18 cellular contexts compared by ENCODE assay signal in genomic region chr12:88643685-88644084, GRCh38.
"Had no signal": no experiment of that assay in that cellular context is flagged by ENCODE, and none has a peak within 500 bp of the region (broad histone marks: within the 10 kb centered on the region; RNA-seq: fewer than 3 reads in every experiment).

No MANE protein-coding gene starts in this region.

- DNase-seq: activated CD4-positive, alpha-beta T cell treated with anti-CD3 and anti-CD28 coated beads for 4 hours; activated CD8-positive, alpha-beta memory T cell treated with anti-CD3 and anti-CD28 coated beads, Interleukin-2, amount 50 U/mL, for 4 hours; activated CD8-positive, alpha-beta T cell treated with anti-CD3 and anti-CD28 coated beads, Interleukin-2, amount 10 ng/mL, durations not matched to agents 7 days and 5 days; activated effector memory CD4-positive, alpha-beta T cell treated with anti-CD3 and anti-CD28 coated beads, Interleukin-2, amount 50 U/mL, for 16 hours; activated T-cell treated with anti-CD3 and anti-CD28 coated beads, Interleukin-2, amount 50 U/mL, for 48 hours; amniotic stem cell; dorsolateral prefrontal cortex; erythroblast; heart left ventricle; immature natural killer cell; left cardiac atrium; naive B cell; sigmoid colon; stimulated activated CD4-positive, alpha-beta T cell treated with anti-CD3 and anti-CD28 coated beads, Interleukin-2, amount 100 ng/mL, for 24 hours had no signal

- H3K27ac ChIP-seq: dorsolateral prefrontal cortex, heart left ventricle, neural progenitor cell, sigmoid colon had no signal

- H3K36me3 Mint-ChIP-seq: activated naive CD4-positive, alpha-beta T cell treated with anti-CD3 and anti-CD28 coated beads, Interleukin-2, amount 50 U/mL, for 24 hours; immature natural killer cell; naive B cell; neural progenitor cell; stimulated activated effector memory CD8-positive, alpha-beta T cell treated with anti-CD3 and anti-CD28 coated beads, Interleukin-12 subunit alpha, Interleukin-12 subunit beta, amount 100 ng/mL, for 72 hours had no signal

- H3K9me3 Mint-ChIP-seq: activated naive CD4-positive, alpha-beta T cell treated with anti-CD3 and anti-CD28 coated beads, Interleukin-2, amount 50 U/mL, for 24 hours; neural progenitor cell; stimulated activated effector memory CD8-positive, alpha-beta T cell treated with anti-CD3 and anti-CD28 coated beads, Interleukin-12 subunit alpha, Interleukin-12 subunit beta, amount 100 ng/mL, for 72 hours had no signal

- H3K27ac Mint-ChIP-seq: activated CD8-positive, alpha-beta T cell treated with anti-CD3 and anti-CD28 coated beads, Interleukin-2, amount 10 ng/mL, durations not matched to agents 7 days and 5 days; activated naive CD4-positive, alpha-beta T cell treated with anti-CD3 and anti-CD28 coated beads, Interleukin-2, amount 50 U/mL, for 24 hours; immature natural killer cell; naive B cell; neural progenitor cell; stimulated activated effector memory CD8-positive, alpha-beta T cell treated with anti-CD3 and anti-CD28 coated beads, Interleukin-12 subunit alpha, Interleukin-12 subunit beta, amount 100 ng/mL, for 72 hours had no signal

- H3K27me3 Mint-ChIP-seq: activated naive CD4-positive, alpha-beta T cell treated with anti-CD3 and anti-CD28 coated beads, Interleukin-2, amount 50 U/mL, for 24 hours; naive B cell had no signal

- H3K36me3 ChIP-seq: heart left ventricle, neural progenitor cell, sigmoid colon had no signal

- H3K9me3 ChIP-seq: heart left ventricle, sigmoid colon had no signal

- H3K4me3 ChIP-seq: dorsolateral prefrontal cortex, heart left ventricle, neural progenitor cell, sigmoid colon had no signal

- H3K4me3 Mint-ChIP-seq: activated CD8-positive, alpha-beta T cell treated with anti-CD3 and anti-CD28 coated beads, Interleukin-2, amount 10 ng/mL, durations not matched to agents 7 days and 5 days; activated naive CD4-positive, alpha-beta T cell treated with anti-CD3 and anti-CD28 coated beads, Interleukin-2, amount 50 U/mL, for 24 hours; immature natural killer cell; naive B cell; neural progenitor cell; stimulated activated effector memory CD8-positive, alpha-beta T cell treated with anti-CD3 and anti-CD28 coated beads, Interleukin-12 subunit alpha, Interleukin-12 subunit beta, amount 100 ng/mL, for 72 hours had no signal

- ATAC-seq: activated CD8-positive, alpha-beta T cell treated with anti-CD3 and anti-CD28 coated beads, Interleukin-2, amount 10 ng/mL, durations not matched to agents 7 days and 5 days; left cardiac atrium; stimulated activated effector memory CD8-positive, alpha-beta T cell treated with anti-CD3 and anti-CD28 coated beads, Interleukin-12 subunit alpha, Interleukin-12 subunit beta, amount 100 ng/mL, for 72 hours had no signal

- H3K9ac ChIP-seq: neural progenitor cell had no signal

- H3K4me1 Mint-ChIP-seq: activated naive CD4-positive, alpha-beta T cell treated with anti-CD3 and anti-CD28 coated beads, Interleukin-2, amount 50 U/mL, for 24 hours; immature natural killer cell; naive B cell; stimulated activated effector memory CD8-positive, alpha-beta T cell treated with anti-CD3 and anti-CD28 coated beads, Interleukin-12 subunit alpha, Interleukin-12 subunit beta, amount 100 ng/mL, for 72 hours had no signal

- H3K4me2 ChIP-seq: neural progenitor cell had no signal

- FAIRE-seq: frontal cortex had no signal

- H3K27me3 ChIP-seq: dorsolateral prefrontal cortex, heart left ventricle, neural progenitor cell, sigmoid colon had no signal

- H2AFZ ChIP-seq: neural progenitor cell had no signal

- H3K4me1 ChIP-seq: neural progenitor cell had no signal
